In the genomic region with DNA sequence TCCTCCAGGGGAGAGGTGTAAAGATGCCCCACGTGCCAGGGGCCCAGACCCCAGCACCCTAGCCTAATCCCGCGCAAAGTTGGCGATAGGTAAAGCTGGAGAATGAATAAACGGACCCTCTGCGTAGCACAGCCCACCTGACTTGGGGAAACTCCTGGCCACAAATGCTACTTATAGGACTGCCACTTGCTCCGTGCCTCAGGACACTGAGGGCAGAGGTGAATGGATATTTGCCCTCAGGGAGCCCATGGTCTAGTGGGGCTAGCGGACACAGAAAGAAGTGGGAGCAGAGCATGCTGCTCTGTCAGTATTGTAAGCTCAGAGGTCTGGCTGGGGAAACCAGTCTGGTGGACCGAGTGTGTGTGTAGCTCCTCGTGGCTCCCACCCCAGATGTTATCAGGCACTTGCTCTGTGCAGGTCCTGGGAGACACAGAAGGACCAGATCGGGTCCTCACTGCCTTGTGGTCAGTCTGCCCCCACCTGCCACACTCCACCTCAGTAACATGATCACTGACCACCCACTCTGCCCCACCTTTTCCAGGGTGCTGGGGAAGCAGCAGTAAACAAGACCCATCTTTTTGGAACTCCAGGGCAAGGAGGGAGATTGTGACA, we compare ENCODE assay signal across 7 cellular contexts. TPM values are rescaled to one million over a fixed set of nuclear protein-coding genes. Genes with fewer than 3 reads are reported as not detected.
DNase-seq lines count a peak whose midpoint lies in the region; ATAC-seq, FAIRE-seq and TF ChIP-seq lines count a peak whose summit lies in the region.

No MANE protein-coding gene starts in this region.

- peak overlapping the region; percentile 58 for H2AFZ ChIP-seq in PC-3 (ENCODE audit: low read length)

- H3K4me2 ChIP-seq in PC-3 (ENCODE audit: low read length): peak overlapping the region; percentile 99

- H3K79me2 ChIP-seq in PC-3 (ENCODE audit: low read length): peaks cover 31% of the 10 kb centered on the region

- H3K27me3 ChIP-seq in PC-3 (ENCODE audit: low read length): no peaks in the 10 kb centered on the region

- no peaks in the 10 kb centered on the region for H3K9me3 ChIP-seq in PC-3 (ENCODE audit: low read length)

- no peak for ATAC-seq in PC-3
- no peak for ATAC-seq in GM18519 (IDR thresholded peaks at IDR 0.05; ENCODE audit: low FRiP score, unreplicated experiment)

- no peaks in the 10 kb centered on the region for H3K36me3 ChIP-seq in PC-3 (ENCODE audit: low read depth, low read length)

- FAIRE-seq in GM18507 (lab: Jason Lieb, UNC): peak; percentile 9

- TSS peak; percentile 70 for BruUV-seq in PC-3 (replicated peaks; lab: Mats Ljungman, UMichigan)

- H3K36me3 Mint-ChIP-seq in osteocyte (ENCODE audit: unreplicated experiment): peaks cover 4% of the 10 kb centered on the region

- H3K4me3 ChIP-seq in PC-3 (ENCODE audit: low read length) (peak overlapping the region; percentile 75), epithelial cell of esophagus (ENCODE audit: low read length) (peak overlapping the region; percentile 69)

- intact Hi-C loops in PC-3 (cut with micrococcal nuclease): loop anchor here (2.0 kb wide), 3 partner anchors 19 to 27 kb away; partner anchors contain the start of gene PRR7

- no peak for TF ChIP-seq CTCF in PC-3 (conservative IDR thresholded peaks at IDR 0.05; ENCODE audit: low read depth, low read length)
- TF ChIP-seq CTCF in epithelial cell of esophagus (IDR thresholded peaks at IDR 0.05; ENCODE audit: insufficient read depth, low read depth, low read length, missing control alignments): no peak
- TF ChIP-seq CTCF in osteocyte (IDR thresholded peaks at IDR 0.05): no peak

- H3K9me2 ChIP-seq in PC-3 (replicated peaks; ENCODE audit: low read length): no peaks in the 10 kb centered on the region

- DNase-seq in GM18507 (ENCODE audit: extremely low spot score, insufficient read length, low read depth): no peak
- DNase-seq in PC-3: peak; percentile 29
- DNase-seq in epithelial cell of esophagus (ENCODE audit: low read depth): no peak
- no peak for DNase-seq in osteocyte (ENCODE audit: extremely low spot score, unreplicated experiment)
- no peak for DNase-seq in NCI-H2196 treated with DMSO at 0.1 percent for 48 hours (lab: John Stamatoyannopoulos, UW; ENCODE audit: unreplicated experiment)
- DNase-seq in retina: no peak

- H3K27me3 Mint-ChIP-seq in osteocyte (ENCODE audit: unreplicated experiment): no peaks in the 10 kb centered on the region

- POLR2A ChIA-PET in PC-3 (lab: Charles Lee; ENCODE audit: unreplicated experiment): interaction anchor here (0.5 to 0.6 kb wide), 3 partner anchors 21 to 76 kb away, joined by 3 read pairs; partner anchors contain the start of gene LMAN2

- H3K4me1 ChIP-seq in PC-3 (ENCODE audit: insufficient read depth, low read length): peaks cover 19% of the 10 kb centered on the region

- H4K20me1 ChIP-seq in PC-3 (ENCODE audit: low read length): 0 out of 2 replicates have a peak, but pooled peaks cover 5% of the 10 kb centered on the region

- CTCF ChIA-PET in PC-3 (lab: Charles Lee): interaction anchor here (2.2 to 2.3 kb wide), 2 partner anchors 24 to 57 kb away, joined by 9 to 32 read pairs; no protein-coding TSS in a partner anchor

- H3K27ac Mint-ChIP-seq in osteocyte (ENCODE audit: unreplicated experiment): peak overlapping the region; percentile 57

- peak overlapping the region; percentile 22; the same call in 1 of the 2 replicates for H3K27ac ChIP-seq in PC-3 (ENCODE audit: low read length)

- H3F3A ChIP-seq in PC-3 (ENCODE audit: low read length, unreplicated experiment): no peaks in the 10 kb centered on the region

- H3K9ac ChIP-seq in PC-3 (ENCODE audit: low read length): peak overlapping the region; percentile 90

- H3K4me3 Mint-ChIP-seq in osteocyte (ENCODE audit: unreplicated experiment): peak overlapping the region; percentile 76

- no peaks in the 10 kb centered on the region for H3K9me3 Mint-ChIP-seq in osteocyte (ENCODE audit: unreplicated experiment)

- peaks cover 22% of the 10 kb centered on the region for H3K4me1 Mint-ChIP-seq in osteocyte (ENCODE audit: unreplicated experiment)

RNA-seq across cellular contexts. Expression of gene GRK6, which starts 0.8 kb away (rescaled TPM):
- total RNA-seq in PC-3 (2014; rRNA removed) (69.9 and 88.8 TPM in 2 replicates), osteocyte (35.6 and 38.2 TPM in 2 replicates)

RNA-seq across cellular contexts. Expression of gene F12, which starts 18.0 kb away (rescaled TPM):
- 31.0 and 36.8 TPM in 2 replicates for total RNA-seq in PC-3 (2014; rRNA removed)
- 1.0 and 1.5 TPM in 2 replicates for total RNA-seq in osteocyte

RNA-seq across cellular contexts. Expression of gene PRR7, which starts 19.3 kb away (rescaled TPM):
- total RNA-seq in PC-3 (2014; rRNA removed) (40.6 and 47.2 TPM in 2 replicates), osteocyte (2.8 and 4.4 TPM in 2 replicates)

RNA-seq across cellular contexts. Expression of gene PFN3, which starts 26.9 kb away (rescaled TPM):
- total RNA-seq in PC-3 (2014; rRNA removed) (not detected in 2 replicates), osteocyte (not detected in 2 replicates)

RNA-seq across cellular contexts. Expression of gene SLC34A1, which starts 43.1 kb away (rescaled TPM):
- total RNA-seq in PC-3 (2014; rRNA removed): 0.07 and 0.12 TPM in 2 replicates
- total RNA-seq in osteocyte: not detected in 2 replicates

Comparison
In these comparisons a context has a peak if more than half of its experiments do, and no peak if none do; other contexts are left out.
1. RNA of gene F12, which starts 18.0 kb away (total RNA-seq): 31.0 to 36.8 TPM in PC-3; 1.0 to 1.5 TPM in osteocyte; every median in the first group is over 10 times any median in the second.